Comparison of ENCODE assay signal across 10 cellular contexts in genomic region chr7:107125475-107125874, GRCh38. TPM values are rescaled to one million over a fixed set of nuclear protein-coding genes. Genes with fewer than 3 reads are reported as not detected.
DNase-seq lines count a peak whose midpoint lies in the region; ATAC-seq and TF ChIP-seq lines count a peak whose summit lies in the region.
"Had no signal": no experiment of that assay in that cellular context is flagged by ENCODE, and none has a peak within 500 bp of the region (broad histone marks: within the 10 kb centered on the region; RNA-seq: fewer than 3 reads in every experiment).

No MANE protein-coding gene starts in this region.

- H3K9me3 ChIP-seq in heart left ventricle (no peaks in the 10 kb centered on the region), neural progenitor cell (ENCODE audit: low read depth) (no peaks in the 10 kb centered on the region), prostate gland (no peaks in the 10 kb centered on the region)
- H3K9me3 ChIP-seq: esophagus squamous epithelium, sigmoid colon had no signal

- no peak overlapping the region for H3K4me2 ChIP-seq in neural progenitor cell

- no peak overlapping the region for H2AFZ ChIP-seq in neural progenitor cell (replicated peaks)

- ATAC-seq in naive thymus-derived CD8-positive, alpha-beta T cell: no peak
- ATAC-seq in heart left ventricle: no peak

- H3K36me3 Mint-ChIP-seq in naive thymus-derived CD8-positive, alpha-beta T cell: no peaks in the 10 kb centered on the region
- peaks cover 8% of the 10 kb centered on the region for H3K36me3 Mint-ChIP-seq in neural progenitor cell

- H3K27ac Mint-ChIP-seq in naive thymus-derived CD8-positive, alpha-beta T cell: peak overlapping the region; percentile 87 to 96 (median 94)
- H3K27ac Mint-ChIP-seq in neural progenitor cell: no peak overlapping the region

- WGBS in heart left ventricle, 4 donors: 88 to 93% (median 91%) methylated on average over 5 of the region's 5 CpGs
- WGBS in prostate gland: 68% methylated on average over 5 of the region's 5 CpGs

- intact Hi-C loops in heart left ventricle (cut with DNase I) (no loop called here), prostate gland (cut with DNase I) (no loop called here)

- H3K27me3 ChIP-seq in heart left ventricle (no peaks in the 10 kb centered on the region), neural progenitor cell (no peaks in the 10 kb centered on the region), prostate gland (replicated peaks; ENCODE audit: insufficient read depth) (no peaks in the 10 kb centered on the region)
- H3K27me3 ChIP-seq: esophagus squamous epithelium, sigmoid colon had no signal

- H3K79me2 ChIP-seq in neural progenitor cell (ENCODE audit: low read depth): no peaks in the 10 kb centered on the region

- TF ChIP-seq CTCF in heart left ventricle (IDR thresholded peaks at IDR 0.05) (no peak), neural progenitor cell (IDR thresholded peaks at IDR 0.05) (no peak), prostate gland (IDR thresholded peaks at IDR 0.05) (no peak)

- TF ChIP-seq POLR2A in heart left ventricle (IDR thresholded peaks at IDR 0.05) (no peak), prostate gland (IDR thresholded peaks at IDR 0.05) (no peak)

- DNase-seq in NCI-H526 (lab: John Stamatoyannopoulos, UW): peak; percentile 19 to 43
- no peak for DNase-seq in NCI-H526 treated with DMSO at 0.1 percent for 48 hours (lab: John Stamatoyannopoulos, UW)
- peak; percentile 97 for DNase-seq in NCI-H1417 treated with DMSO at 0.1 percent for 48 hours (lab: John Stamatoyannopoulos, UW)
- peak; percentile 81 for DNase-seq in SHP77 treated with DMSO at 0.1 percent for 48 hours (lab: John Stamatoyannopoulos, UW)
- no peak for DNase-seq in naive thymus-derived CD8-positive, alpha-beta T cell
- DNase-seq in heart left ventricle: no peak
- DNase-seq in neural progenitor cell (ENCODE audit: low spot score): no peak
- DNase-seq in prostate gland (ENCODE audit: low spot score): no peak
- DNase-seq: esophagus squamous epithelium, sigmoid colon had no signal

- H3K27ac ChIP-seq in heart left ventricle: no peak overlapping the region
- H3K27ac ChIP-seq in neural progenitor cell: no peak overlapping the region
- no peak overlapping the region for H3K27ac ChIP-seq in prostate gland
- H3K27ac ChIP-seq: esophagus squamous epithelium, sigmoid colon had no signal

- H3K4me1 Mint-ChIP-seq in naive thymus-derived CD8-positive, alpha-beta T cell: peaks cover 14 to 31% (median 22%) of the 10 kb centered on the region in 4 donors
- H3K4me1 Mint-ChIP-seq in neural progenitor cell: peaks cover 8% of the 10 kb centered on the region

- H3K4me3 Mint-ChIP-seq in naive thymus-derived CD8-positive, alpha-beta T cell: peak overlapping the region; percentile 63 to 90 (median 83)
- H3K4me3 Mint-ChIP-seq in neural progenitor cell: no peak overlapping the region

- no peak overlapping the region for H3K9ac ChIP-seq in neural progenitor cell

- no peak overlapping the region for H3K4me3 ChIP-seq in heart left ventricle
- H3K4me3 ChIP-seq in neural progenitor cell: no peak overlapping the region
- no peak overlapping the region for H3K4me3 ChIP-seq in prostate gland
- H3K4me3 ChIP-seq: sigmoid colon had no signal

- no peaks in the 10 kb centered on the region for H4K20me1 ChIP-seq in neural progenitor cell (ENCODE audit: low read depth)

- H3K36me3 ChIP-seq in heart left ventricle (no peaks in the 10 kb centered on the region), neural progenitor cell (no peaks in the 10 kb centered on the region), prostate gland (no peaks in the 10 kb centered on the region)
- H3K36me3 ChIP-seq: esophagus squamous epithelium, sigmoid colon had no signal

- H3F3A ChIP-seq in neural progenitor cell (ENCODE audit: low read depth): no peaks in the 10 kb centered on the region

- no peaks in the 10 kb centered on the region for H3K9me3 Mint-ChIP-seq in naive thymus-derived CD8-positive, alpha-beta T cell
- H3K9me3 Mint-ChIP-seq in neural progenitor cell: no peaks in the 10 kb centered on the region

- H3K4me1 ChIP-seq in heart left ventricle (peaks cover 0 to 7% (median 0%) of the 10 kb centered on the region in 12 donors), neural progenitor cell (no peaks in the 10 kb centered on the region), prostate gland (replicated peaks) (no peaks in the 10 kb centered on the region)
- H3K4me1 ChIP-seq: esophagus squamous epithelium, sigmoid colon had no signal

- POLR2A ChIA-PET in naive thymus-derived CD8-positive, alpha-beta T cell (lab: Charles Lee): interaction anchor here (0.6 to 1.5 kb wide), 5 partner anchors 21 to 840 kb away, joined by 4 to 8 read pairs (median 5); partner anchors contain the start of gene NAMPT

- H3K27me3 Mint-ChIP-seq in naive thymus-derived CD8-positive, alpha-beta T cell: no peaks in the 10 kb centered on the region
- H3K27me3 Mint-ChIP-seq in neural progenitor cell (ENCODE audit: insufficient read depth, low read depth): no peaks in the 10 kb centered on the region

RNA-seq across cellular contexts. Expression of gene HBP1, which starts 43.3 kb away (rescaled TPM):
- total RNA-seq in naive thymus-derived CD8-positive, alpha-beta T cell: 100 to 1,000 TPM; 135 to 136 TPM
- 10 to 100 TPM; 49.6 to 55.6 (median 50.3) TPM for polyA plus RNA-seq in naive thymus-derived CD8-positive, alpha-beta T cell
- 10 to 100 TPM; 41.3 to 98.4 (median 60.8) TPM for total RNA-seq in heart left ventricle
- 10 to 100 TPM; 21.4 to 38.6 TPM for polyA plus RNA-seq in heart left ventricle
- 71.7 and 121 TPM in 2 replicates for total RNA-seq in neural progenitor cell (ENCODE audit: low replicate concordance)
- total RNA-seq in prostate gland: 100 to 1,000 TPM in 1 of 2 donors, 10 to 100 TPM in 1; 91.3 to 109 TPM

Comparison
In these comparisons a context has a peak if more than half of its experiments do, and no peak if none do; other contexts are left out.
1. DNase-seq: peak in NCI-H526 (2 of 2), NCI-H1417 treated with DMSO at 0.1 percent for 48 hours (single experiment) and SHP77 treated with DMSO at 0.1 percent for 48 hours (single experiment); none in NCI-H526 treated with DMSO at 0.1 percent for 48 hours (single experiment), naive thymus-derived CD8-positive, alpha-beta T cell (0 of 10), heart left ventricle (0 of 5), neural progenitor cell (single experiment) and prostate gland (single experiment).